In the genomic region with DNA sequence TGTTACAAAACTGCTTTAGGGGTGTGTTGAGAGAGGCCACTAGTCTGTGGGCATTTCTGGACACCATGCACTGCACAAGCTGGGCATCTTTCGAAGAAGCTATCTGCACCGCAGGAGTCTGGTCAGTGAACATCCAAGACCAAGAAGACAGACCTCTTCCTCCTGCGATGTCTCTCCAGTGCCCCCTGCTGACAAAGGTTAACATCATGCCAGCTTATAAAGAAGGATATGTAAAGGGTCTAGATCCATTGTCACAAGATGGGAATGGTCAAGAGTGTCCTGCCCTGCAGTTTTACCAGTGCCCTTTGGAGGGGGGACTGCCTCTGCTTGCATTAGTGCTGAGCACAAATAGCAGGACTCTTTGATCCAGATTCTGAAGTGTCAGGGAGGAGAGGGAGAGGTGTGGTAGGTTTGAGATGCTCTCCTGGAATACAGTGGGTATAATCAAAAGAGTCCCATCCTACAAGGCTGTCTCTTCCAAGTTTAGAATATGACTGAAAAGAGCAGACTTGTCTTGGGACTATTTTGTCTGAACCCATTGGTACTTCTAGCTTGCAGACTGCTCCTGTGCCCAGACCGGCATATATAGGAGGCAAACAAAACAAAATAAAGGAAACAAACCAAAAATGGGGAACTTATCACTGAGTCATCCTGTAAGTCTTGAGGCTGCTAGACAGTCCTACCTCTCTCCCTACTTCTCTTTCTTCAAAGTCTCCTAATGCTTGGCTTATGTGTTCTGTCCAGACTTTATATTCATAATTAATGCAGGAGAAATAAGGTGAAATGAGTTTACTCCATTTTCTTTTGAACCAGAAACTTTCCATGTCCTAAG, we compare ENCODE assay signal across 8 cellular contexts.
DNase-seq lines count a peak whose midpoint lies in the region; ATAC-seq, FAIRE-seq and TF ChIP-seq lines count a peak whose summit lies in the region.

No MANE protein-coding gene starts in this region.

- H3K4me3 Mint-ChIP-seq in activated naive CD4-positive, alpha-beta T cell treated with anti-CD3 and anti-CD28 coated beads for 36 hours, result no peak overlapping the region
- H3K4me3 Mint-ChIP-seq in MCF 10A (ENCODE audit: unreplicated experiment), result no peak overlapping the region
- no peak overlapping the region for H3K4me3 Mint-ChIP-seq in T-helper 2 cell treated with Interferon-gamma antibody and Interleukin-4, amounts not matched to agents 5 μg/mL and 100 μg/mL, for 36 hours

- H3K9me3 Mint-ChIP-seq in activated naive CD4-positive, alpha-beta T cell treated with anti-CD3 and anti-CD28 coated beads for 36 hours, result no peaks in the 10 kb centered on the region
- H3K9me3 Mint-ChIP-seq in MCF 10A (ENCODE audit: unreplicated experiment), result no peaks in the 10 kb centered on the region
- H3K9me3 Mint-ChIP-seq in T-helper 2 cell treated with Interferon-gamma antibody and Interleukin-4, amounts not matched to agents 5 μg/mL and 100 μg/mL, for 36 hours, result no peaks in the 10 kb centered on the region

- H3K4me1 Mint-ChIP-seq in activated naive CD4-positive, alpha-beta T cell treated with anti-CD3 and anti-CD28 coated beads for 36 hours (ENCODE audit: low read depth), result no peaks in the 10 kb centered on the region
- no peaks in the 10 kb centered on the region for H3K4me1 Mint-ChIP-seq in MCF 10A (ENCODE audit: insufficient read depth, unreplicated experiment)
- no peaks in the 10 kb centered on the region for H3K4me1 Mint-ChIP-seq in T-helper 2 cell treated with Interferon-gamma antibody and Interleukin-4, amounts not matched to agents 5 μg/mL and 100 μg/mL, for 36 hours (ENCODE audit: low read depth)

- H3K27me3 Mint-ChIP-seq in activated naive CD4-positive, alpha-beta T cell treated with anti-CD3 and anti-CD28 coated beads for 36 hours (ENCODE audit: low read depth), result no peaks in the 10 kb centered on the region
- H3K27me3 Mint-ChIP-seq in MCF 10A (ENCODE audit: insufficient read depth, unreplicated experiment), result no peaks in the 10 kb centered on the region
- no peaks in the 10 kb centered on the region for H3K27me3 Mint-ChIP-seq in T-helper 2 cell treated with Interferon-gamma antibody and Interleukin-4, amounts not matched to agents 5 μg/mL and 100 μg/mL, for 36 hours (ENCODE audit: low read depth)

- FAIRE-seq in islet of Langerhans (lab: Jason Lieb, UNC), result peak; percentile 71

- no peak overlapping the region for H3K4me3 ChIP-seq in upper lobe of right lung

- H3K4me1 ChIP-seq in upper lobe of right lung, result no peaks in the 10 kb centered on the region

- no peaks in the 10 kb centered on the region for H3K27me3 ChIP-seq in upper lobe of right lung

- DNase-seq in activated naive CD4-positive, alpha-beta T cell treated with anti-CD3 and anti-CD28 coated beads for 36 hours, result peak; percentile 21
- no peak for DNase-seq in activated naive CD4-positive, alpha-beta T cell treated with anti-CD3 and anti-CD28 coated beads, Interleukin-2, amount 50 U/mL, for 16 hours
- DNase-seq in NCI-H82 (lab: John Stamatoyannopoulos, UW), result peak; percentile 75
- peak; percentile 85 for DNase-seq in MCF 10A (ENCODE audit: unreplicated experiment)
- DNase-seq in upper lobe of right lung, result no peak
- no peak for DNase-seq in T-helper 2 cell treated with Interferon-gamma antibody and Interleukin-4, amounts not matched to agents 5 μg/mL and 100 μg/mL, for 36 hours (ENCODE audit: low spot score)

- POLR2A ChIA-PET in MCF 10A (lab: Yijun Ruan, JAX), result no interaction called here

- no peaks in the 10 kb centered on the region for H3K36me3 Mint-ChIP-seq in activated naive CD4-positive, alpha-beta T cell treated with anti-CD3 and anti-CD28 coated beads for 36 hours (ENCODE audit: low read depth)
- no peaks in the 10 kb centered on the region for H3K36me3 Mint-ChIP-seq in MCF 10A (ENCODE audit: insufficient read depth, unreplicated experiment)
- H3K36me3 Mint-ChIP-seq in T-helper 2 cell treated with Interferon-gamma antibody and Interleukin-4, amounts not matched to agents 5 μg/mL and 100 μg/mL, for 36 hours (ENCODE audit: low read depth), result no peaks in the 10 kb centered on the region

- no peak overlapping the region for H3K27ac Mint-ChIP-seq in activated naive CD4-positive, alpha-beta T cell treated with anti-CD3 and anti-CD28 coated beads for 36 hours
- no peak overlapping the region for H3K27ac Mint-ChIP-seq in MCF 10A (ENCODE audit: low read depth, unreplicated experiment)
- H3K27ac Mint-ChIP-seq in T-helper 2 cell treated with Interferon-gamma antibody and Interleukin-4, amounts not matched to agents 5 μg/mL and 100 μg/mL, for 36 hours, result no peak overlapping the region

- CTCF ChIA-PET in activated naive CD4-positive, alpha-beta T cell treated with anti-CD3 and anti-CD28 coated beads for 36 hours (lab: Charles Lee), result interaction anchor here (0.6 kb wide), 1 partner anchor 573 kb away, joined by 4 read pairs; no protein-coding TSS in a partner anchor
- CTCF ChIA-PET in MCF 10A (lab: Yijun Ruan, JAX), result interaction anchor here (0.6 to 3.3 kb wide), 60 partner anchors 8 to 1391 kb away, joined by 3 to 53 read pairs (median 3); no protein-coding TSS in a partner anchor

- ATAC-seq in HG03060 (IDR thresholded peaks at IDR 0.05; ENCODE audit: low read depth, unreplicated experiment) (peak; percentile 51), upper lobe of right lung (peak; percentile 82)

- TF ChIP-seq CTCF in MCF 10A (IDR thresholded peaks at IDR 0.05; ENCODE audit: unreplicated experiment) (peak; percentile 68), upper lobe of right lung (IDR thresholded peaks at IDR 0.05) (peak; percentile 55)

- no peak overlapping the region for H3K27ac ChIP-seq in upper lobe of right lung

- H3K36me3 ChIP-seq in upper lobe of right lung, result no peaks in the 10 kb centered on the region

- no peaks in the 10 kb centered on the region for H3K9me3 ChIP-seq in upper lobe of right lung

- intact Hi-C loops in activated naive CD4-positive, alpha-beta T cell treated with anti-CD3 and anti-CD28 coated beads for 36 hours (cut with micrococcal nuclease), result loop anchor here (5.0 kb wide), 1 partner anchor 1142 kb away; no protein-coding TSS in a partner anchor
- intact Hi-C loops in MCF 10A (cut with micrococcal nuclease) (loop anchor here (1.0 to 5.0 kb wide), 8 partner anchors 268 to 1260 kb away; partner anchors contain the start of gene ZNF385D), upper lobe of right lung (cut with DNase I) (no loop called here)

- BruUV-seq in MCF 10A (replicated peaks; lab: Mats Ljungman, UMichigan), result no TSS peak

Comparison
In these comparisons a context has a peak if more than half of its experiments do, and no peak if none do; other contexts are left out.
1. DNase-seq: peak in activated naive CD4-positive, alpha-beta T cell treated with anti-CD3 and anti-CD28 coated beads for 36 hours (single experiment), NCI-H82 (single experiment) and MCF 10A (single experiment); none in activated naive CD4-positive, alpha-beta T cell treated with anti-CD3 and anti-CD28 coated beads, Interleukin-2, amount 50 U/mL, for 16 hours (single experiment), upper lobe of right lung (single experiment) and T-helper 2 cell treated with Interferon-gamma antibody and Interleukin-4, amounts not matched to agents 5 μg/mL and 100 μg/mL, for 36 hours (single experiment).